In the genomic region with DNA sequence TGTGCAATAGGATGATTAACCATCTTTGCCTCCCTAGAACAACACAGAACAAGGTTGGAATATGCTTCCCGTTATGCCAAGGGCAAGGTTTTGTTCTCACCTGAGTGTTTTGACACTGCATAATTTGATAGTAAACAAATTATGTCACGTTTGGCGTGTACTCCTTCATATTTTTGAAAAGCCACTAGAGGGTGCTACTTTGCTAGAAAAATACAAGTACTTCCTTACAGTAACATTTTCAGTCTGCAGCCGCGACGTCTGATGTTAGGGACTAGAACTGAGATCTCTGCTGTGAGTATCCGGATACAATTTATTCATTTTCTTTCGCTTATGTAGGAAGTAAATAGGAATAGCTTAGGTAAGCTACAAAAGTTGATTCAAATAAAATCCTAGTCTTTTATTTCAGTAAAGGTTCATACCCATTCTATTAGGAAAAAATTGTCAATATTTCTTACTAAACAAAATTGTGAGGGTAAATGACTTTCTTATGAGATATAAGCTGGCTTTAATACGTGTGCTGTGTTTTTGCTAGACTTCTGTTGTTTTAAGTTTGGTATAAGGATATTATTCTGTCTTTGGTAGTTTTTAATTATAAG, we compare ENCODE assay signal across 8 cellular contexts.
DNase-seq lines count a peak whose midpoint lies in the region; ATAC-seq and TF ChIP-seq lines count a peak whose summit lies in the region.

No MANE protein-coding gene starts in this region.

- no peaks in the 10 kb centered on the region for H3K27me3 ChIP-seq in adrenal gland

- no peak overlapping the region for H3K27ac Mint-ChIP-seq in activated T-helper 17 cell treated with anti-CD3 and anti-CD28 coated beads, Interleukin-2, amount 50 U/mL, for 72 hours

- 4 to 6% (median 6%) methylated on average over 9 of the region's 9 CpGs for WGBS in adrenal gland, 4 donors

- no peaks in the 10 kb centered on the region for H3K4me1 ChIP-seq in adrenal gland (replicated peaks in 1 of 2)

- H3K4me3 Mint-ChIP-seq in activated T-helper 17 cell treated with anti-CD3 and anti-CD28 coated beads, Interleukin-2, amount 50 U/mL, for 72 hours: no peak overlapping the region

- H3K9me3 Mint-ChIP-seq in activated T-helper 17 cell treated with anti-CD3 and anti-CD28 coated beads, Interleukin-2, amount 50 U/mL, for 72 hours: no peaks in the 10 kb centered on the region

- peak; percentile 52 to 75 (median 67) for TF ChIP-seq CTCF in adrenal gland (IDR thresholded peaks at IDR 0.05)
- peak; percentile 57 for TF ChIP-seq CTCF in retinal pigment epithelial cell (conservative IDR thresholded peaks at IDR 0.05; ENCODE audit: low read depth, low read length)

- H3K4me3 ChIP-seq in adrenal gland (no peak overlapping the region), retinal pigment epithelial cell (ENCODE audit: low read length) (no peak overlapping the region)

- ATAC-seq in GM19351 (IDR thresholded peaks at IDR 0.05; ENCODE audit: unreplicated experiment) (peak; percentile 94), HG03280 (IDR thresholded peaks at IDR 0.05; ENCODE audit: unreplicated experiment) (peak; percentile 92), left cardiac atrium (peak; percentile 83 to 85)
- no peak for ATAC-seq in activated T-helper 17 cell treated with anti-CD3 and anti-CD28 coated beads, Interleukin-2, amount 50 U/mL, for 72 hours (replicated peaks)

- no peaks in the 10 kb centered on the region for H3K36me3 ChIP-seq in adrenal gland (replicated peaks in 1 of 2)

- intact Hi-C loops in adrenal gland (cut with DNase I): loop anchor here (5.0 to 10.0 kb wide), 2 partner anchors 600 to 607 kb away; no protein-coding TSS in a partner anchor
- intact Hi-C loops in left cardiac atrium (cut with DNase I): loop anchor here (5.0 to 10.0 kb wide), 6 partner anchors 217 to 900 kb away; no protein-coding TSS in a partner anchor

- no peak overlapping the region for H3K27ac ChIP-seq in adrenal gland

- H3K9me3 ChIP-seq in adrenal gland (replicated peaks in 1 of 3): no peaks in the 10 kb centered on the region

- peaks cover 3% of the 10 kb centered on the region for H3K27me3 Mint-ChIP-seq in activated T-helper 17 cell treated with anti-CD3 and anti-CD28 coated beads, Interleukin-2, amount 50 U/mL, for 72 hours

- H3K4me1 Mint-ChIP-seq in activated T-helper 17 cell treated with anti-CD3 and anti-CD28 coated beads, Interleukin-2, amount 50 U/mL, for 72 hours: no peaks in the 10 kb centered on the region

- H3K36me3 Mint-ChIP-seq in activated T-helper 17 cell treated with anti-CD3 and anti-CD28 coated beads, Interleukin-2, amount 50 U/mL, for 72 hours (ENCODE audit: low read depth): no peaks in the 10 kb centered on the region

- DNase-seq in DMS153 (lab: John Stamatoyannopoulos, UW) (peak; percentile 89), NCI-H2171 (lab: John Stamatoyannopoulos, UW) (peak; percentile 25), adrenal gland (peak; percentile 25 to 76 (median 50)), left cardiac atrium (peak; percentile 47), retinal pigment epithelial cell (ENCODE audit: low read depth) (no peak)

- no peak for TF ChIP-seq POLR2A in adrenal gland (IDR thresholded peaks at IDR 0.05)
